ENCODE assay signal across 14 cellular contexts in genomic region chr16:28910046-28911031, GRCh38. TPM values are rescaled to one million over a fixed set of nuclear protein-coding genes. Genes with fewer than 3 reads are reported as not detected.
A peak's percentile ranks its signal among the peaks of the same experiment; 100 is the strongest.
DNase-seq lines count a peak whose midpoint lies in the region; ATAC-seq, FAIRE-seq and TF ChIP-seq lines count a peak whose summit lies in the region.
"Had no signal": no experiment of that assay in that cellular context is flagged by ENCODE, and none has a peak within 500 bp of the region (broad histone marks: within the 10 kb centered on the region; RNA-seq: fewer than 3 reads in every experiment).

No MANE protein-coding gene starts in this region.

- in situ Hi-C loops in GM12878 (cut with MboI) = no loop called here
- in situ Hi-C loops in brain microvascular endothelial cell (cut with HindIII; ENCODE audit: low pct_ligation_motif_present, low sequenced_read_pairs) = no loop called here

- no peak overlapping the region for H3K4me3 ChIP-seq in GM12878
- no peak overlapping the region for H3K4me3 ChIP-seq in brain microvascular endothelial cell (ENCODE audit: low read depth, low read length)
- H3K4me3 ChIP-seq: sigmoid colon, SK-N-MC had no signal

- H3K36me3 Mint-ChIP-seq in activated CD4-positive, alpha-beta memory T cell treated with anti-CD3 and anti-CD28 coated beads for 36 hours = peaks cover 10% of the 10 kb centered on the region
- peaks cover 11% of the 10 kb centered on the region for H3K36me3 Mint-ChIP-seq in activated CD4-positive, alpha-beta memory T cell treated with anti-CD3 and anti-CD28 coated beads, Interleukin-2, amount 10 ng/mL, durations not matched to agents 7 days and 5 days (ENCODE audit: low read depth)

- DNase-seq in activated CD4-positive, alpha-beta memory T cell treated with anti-CD3 and anti-CD28 coated beads for 36 hours = peak; percentile 21
- no peak for DNase-seq in activated CD4-positive, alpha-beta memory T cell treated with anti-CD3 and anti-CD28 coated beads, Interleukin-2, amount 10 ng/mL, durations not matched to agents 7 days and 5 days
- DNase-seq in NCI-H2196 treated with DMSO at 0.1 percent for 48 hours (lab: John Stamatoyannopoulos, UW; ENCODE audit: unreplicated experiment) = peak; percentile 75
- no peak for DNase-seq in GM12878 (ENCODE audit: low read depth, low spot score)
- DNase-seq in stimulated activated naive CD8-positive, alpha-beta T cell treated with anti-CD3 and anti-CD28 coated beads, Interleukin-15, Interleukin-2, amounts not matched to agents 100 U/mL and 50 U/mL, for 24 hours = no peak
- no peak for DNase-seq in urothelium cell line (ENCODE audit: low spot score)
- DNase-seq in AG08396 (ENCODE audit: low spot score) = no peak
- DNase-seq in brain microvascular endothelial cell = no peak
- DNase-seq: activated CD8-positive, alpha-beta memory T cell treated with anti-CD3 and anti-CD28 coated beads for 24 hours; NCI-H187 treated with DMSO at 0.1 percent for 48 hours; sigmoid colon had no signal

- H3K4me1 ChIP-seq in GM12878 (ENCODE audit: control insufficient read depth, insufficient read depth, low read length) = peaks cover 8% of the 10 kb centered on the region
- H3K4me1 ChIP-seq: sigmoid colon had no signal

- H3K27ac ChIP-seq in GM12878 (ENCODE audit: control insufficient read depth, insufficient read depth) = peak overlapping the region; percentile 50
- H3K27ac ChIP-seq in brain microvascular endothelial cell = no peak overlapping the region
- H3K27ac ChIP-seq: HL-60, sigmoid colon, SK-N-MC had no signal

- H3K9me3 ChIP-seq in GM12878 (replicated peaks; ENCODE audit: control insufficient read depth, insufficient read depth, low read length) = no peaks in the 10 kb centered on the region
- H3K9me3 ChIP-seq: sigmoid colon had no signal

- H3K36me3 ChIP-seq in GM12878 (ENCODE audit: control insufficient read depth in 2 of 2, insufficient read depth in 2 of 2, low read length in 1 of 2) (peaks cover 11% of the 10 kb centered on the region in 2 experiments; a peak in 3 of 4 replicates), brain microvascular endothelial cell (replicated peaks) (peaks cover 33% of the 10 kb centered on the region)

- peak overlapping the region; percentile 11; the same call in 1 of the 2 replicates for H3K4me2 ChIP-seq in GM12878 (ENCODE audit: control insufficient read depth, insufficient read depth)

- H4K20me1 ChIP-seq in GM12878 (ENCODE audit: control insufficient read depth, insufficient read depth) = no peaks in the 10 kb centered on the region

- H3K9ac ChIP-seq in GM12878 (ENCODE audit: control insufficient read depth, insufficient read depth, low read length) = no peak overlapping the region

- no peaks in the 10 kb centered on the region for H3K27me3 Mint-ChIP-seq in activated CD4-positive, alpha-beta memory T cell treated with anti-CD3 and anti-CD28 coated beads for 36 hours
- no peaks in the 10 kb centered on the region for H3K27me3 Mint-ChIP-seq in activated CD4-positive, alpha-beta memory T cell treated with anti-CD3 and anti-CD28 coated beads, Interleukin-2, amount 10 ng/mL, durations not matched to agents 7 days and 5 days

- SMC1A ChIA-PET in GM12878 (lab: Charles Lee; ENCODE audit: uncharacterized antibody, unreplicated experiment) = interaction anchor here (1.4 to 1.7 kb wide), 2 partner anchors 13 to 31 kb away, joined by 5 to 9 read pairs; no protein-coding TSS in a partner anchor

- CTCF ChIA-PET in activated CD4-positive, alpha-beta memory T cell treated with anti-CD3 and anti-CD28 coated beads for 36 hours (lab: Charles Lee) = interaction anchor here (0.6 kb wide), 1 partner anchor 81 kb away, joined by 3 read pairs; no protein-coding TSS in a partner anchor
- CTCF ChIA-PET in activated CD4-positive, alpha-beta memory T cell treated with anti-CD3 and anti-CD28 coated beads, Interleukin-2, amount 10 ng/mL, durations not matched to agents 7 days and 5 days (lab: Charles Lee) = interaction anchor here (0.7 kb wide), 1 partner anchor 660 kb away, joined by 3 read pairs; no protein-coding TSS in a partner anchor
- CTCF ChIA-PET in GM12878 (lab: Yijun Ruan, JAX) = interaction anchor here (0.6 to 2.6 kb wide), 5 partner anchors 34 to 69 kb away, joined by 3 to 11 read pairs (median 3); partner anchors contain the start of gene NFATC2IP

- no TSS peak for BruUV-seq in GM12878 (replicated peaks; lab: Mats Ljungman, UMichigan)

- H3K9me3 Mint-ChIP-seq in activated CD4-positive, alpha-beta memory T cell treated with anti-CD3 and anti-CD28 coated beads for 36 hours = no peaks in the 10 kb centered on the region
- H3K9me3 Mint-ChIP-seq in activated CD4-positive, alpha-beta memory T cell treated with anti-CD3 and anti-CD28 coated beads, Interleukin-2, amount 10 ng/mL, durations not matched to agents 7 days and 5 days = no peaks in the 10 kb centered on the region

- no peak for TF ChIP-seq RAD21 in GM12878 (IDR thresholded peaks at IDR 0.05; ENCODE audit: insufficient read depth, low read depth, low read length)

- FAIRE-seq in GM12878 (lab: Jason Lieb, UNC) = peak; percentile 80
- no peak for FAIRE-seq in urothelium cell line (lab: Jason Lieb, UNC)
- FAIRE-seq: endometrium had no signal

- no peak for TF ChIP-seq EP300 in GM12878 (IDR thresholded peaks at IDR 0.05; ENCODE audit: borderline replicate concordance in 1 of 2, control insufficient read depth in 1 of 2, low read depth in 2 of 2, low read length in 2 of 2)

- peak; percentile 77 for ATAC-seq in GM12878
- peak; percentile 48 for ATAC-seq in stimulated activated naive CD8-positive, alpha-beta T cell treated with anti-CD3 and anti-CD28 coated beads, Interleukin-15, Interleukin-2, amounts not matched to agents 100 U/mL and 50 U/mL, for 24 hours

- H2AFZ ChIP-seq in GM12878 (ENCODE audit: control insufficient read depth, low read depth, low read length) = no peak overlapping the region

- no peaks in the 10 kb centered on the region for H3K4me1 Mint-ChIP-seq in activated CD4-positive, alpha-beta memory T cell treated with anti-CD3 and anti-CD28 coated beads for 36 hours (ENCODE audit: low read depth)
- H3K4me1 Mint-ChIP-seq in activated CD4-positive, alpha-beta memory T cell treated with anti-CD3 and anti-CD28 coated beads, Interleukin-2, amount 10 ng/mL, durations not matched to agents 7 days and 5 days = no peaks in the 10 kb centered on the region

- TF ChIP-seq POLR2A in GM12878 (IDR thresholded peaks at IDR 0.05; ENCODE audit: low read depth, low read length) = no peak

- RAD21 ChIA-PET in GM12878 (lab: Charles Lee; ENCODE audit: unreplicated experiment) = interaction anchor here (0.6 to 1.5 kb wide), 2 partner anchors 13 to 48 kb away, joined by 4 to 7 read pairs; no protein-coding TSS in a partner anchor

- H3K27ac Mint-ChIP-seq in activated CD4-positive, alpha-beta memory T cell treated with anti-CD3 and anti-CD28 coated beads for 36 hours = no peak overlapping the region
- no peak overlapping the region for H3K27ac Mint-ChIP-seq in activated CD4-positive, alpha-beta memory T cell treated with anti-CD3 and anti-CD28 coated beads, Interleukin-2, amount 10 ng/mL, durations not matched to agents 7 days and 5 days

- H3K27me3 ChIP-seq in GM12878 (replicated peaks in 1 of 2; ENCODE audit: control insufficient read depth in 2 of 2, insufficient read depth in 2 of 2, low read length in 1 of 2) (no peaks in the 10 kb centered on the region), brain microvascular endothelial cell (replicated peaks) (no peaks in the 10 kb centered on the region)
- H3K27me3 ChIP-seq: sigmoid colon had no signal

- 47% methylated on average over 18 of the region's 19 CpGs for WGBS in GM12878 (ENCODE audit: insufficient coverage, insufficient replicate concordance, low lambda C conversion rate, missing lambda C conversion rate)

- H3K4me3 Mint-ChIP-seq in activated CD4-positive, alpha-beta memory T cell treated with anti-CD3 and anti-CD28 coated beads for 36 hours = no peak overlapping the region
- no peak overlapping the region for H3K4me3 Mint-ChIP-seq in activated CD4-positive, alpha-beta memory T cell treated with anti-CD3 and anti-CD28 coated beads, Interleukin-2, amount 10 ng/mL, durations not matched to agents 7 days and 5 days

- intact Hi-C loops in activated CD4-positive, alpha-beta memory T cell treated with anti-CD3 and anti-CD28 coated beads for 36 hours (cut with micrococcal nuclease) = no loop called here
- intact Hi-C loops in GM12878 (cut with micrococcal nuclease; ENCODE audit: unreplicated experiment) = no loop called here

- no peaks in the 10 kb centered on the region for H3K79me2 ChIP-seq in GM12878 (ENCODE audit: control insufficient read depth, insufficient read depth, low read length)

- TF ChIP-seq CTCF in GM12878 (IDR thresholded peaks at IDR 0.05 in 2 of 3, conservative IDR thresholded peaks at IDR 0.05 in 1 of 3; ENCODE audit: control insufficient read depth in 2 of 3, extremely low read depth in 1 of 3, insufficient read depth in 1 of 3, low read depth in 3 of 3, low read length in 3 of 3) (no peak), brain microvascular endothelial cell (IDR thresholded peaks at IDR 0.05; ENCODE audit: low read depth, low read length, missing control alignments) (no peak)

- POLR2A ChIA-PET in activated CD4-positive, alpha-beta memory T cell treated with anti-CD3 and anti-CD28 coated beads for 36 hours (lab: Charles Lee) = interaction anchor here (0.6 kb wide), 1 partner anchor 106 kb away, joined by 3 read pairs; no protein-coding TSS in a partner anchor
- POLR2A ChIA-PET in activated CD4-positive, alpha-beta memory T cell treated with anti-CD3 and anti-CD28 coated beads, Interleukin-2, amount 10 ng/mL, durations not matched to agents 7 days and 5 days (lab: Charles Lee) = interaction anchor here (0.8 kb wide), 1 partner anchor 16 kb away, joined by 3 read pairs; no protein-coding TSS in a partner anchor
- POLR2A ChIA-PET in GM12878 (lab: Charles Lee) = interaction anchor here (0.7 to 1.2 kb wide), 8 partner anchors 10 to 1755 kb away, joined by 3 to 7 read pairs (median 4); partner anchors contain the start of gene SH2B1

RNA-seq across cellular contexts. Expression of gene RABEP2, which starts 14.7 kb away (rescaled TPM):
- total RNA-seq in activated CD4-positive, alpha-beta memory T cell treated with anti-CD3 and anti-CD28 coated beads for 36 hours = 10 to 100 TPM; 11.3 to 12.0 TPM
- 10 to 100 TPM; 15.7 to 16.5 TPM for total RNA-seq in activated CD4-positive, alpha-beta memory T cell treated with anti-CD3 and anti-CD28 coated beads, Interleukin-2, amount 10 ng/mL, durations not matched to agents 7 days and 5 days
- total RNA-seq in GM12878 (2013; cell fraction: nucleolus; rRNA removed) = 57.4 and 73.1 TPM in 2 replicates
- total RNA-seq in GM12878 (2014; rRNA removed) (31.1 and 32.8 TPM in 2 replicates), GM12878 (2014; rRNA removed; fragmentation: Illumina TruSeq; extraction: Trizol) (8.6 and 9.4 TPM in 2 replicates), GM12878 (2021) (25.1 and 29.3 TPM in 2 replicates)
- 5.5 TPM for polyA plus RNA-seq in GM12878 (2011; ENCODE audit: low read depth)
- polyA plus RNA-seq in GM12878 (2011; rRNA removed) (5.0 and 10.5 TPM in 2 replicates), GM12878 (2014; fragmentation: Illumina TruSeq; extraction: Trizol) (0.22 and 3.1 TPM in 2 replicates), GM12878 (2014; fragmentation: Nextera tagmentation; extraction: Ambion mirVana) (under 1 TPM; 0.47 to 0.69 TPM), GM12878 (2014; rRNA removed) (32.0 and 32.1 TPM in 2 replicates), GM12878 (2016; fragmentation: Nextera tagmentation; extraction: Ambion mirVana) (10 to 100 TPM; 26.8 to 33.2 TPM)
- 13.6 and 23.3 TPM in 2 replicates for polyA plus RNA-seq in GM12878 (2011; cell fraction: cytosol; rRNA removed)
- 30.9 and 53.5 TPM in 2 replicates for polyA plus RNA-seq in GM12878 (2011; cell fraction: nucleus; rRNA removed)
- polyA plus RNA-seq in GM12878 (2012) = 24.6 and 33.2 TPM in 2 replicates
- 5.3 and 12.3 TPM in 2 replicates for polyA minus RNA-seq in GM12878 (2011; rRNA and poly(A)+ RNA removed)
- 4.8 and 6.7 TPM in 2 replicates for polyA minus RNA-seq in GM12878 (2011; cell fraction: cytosol; rRNA and poly(A)+ RNA removed)
- polyA minus RNA-seq in GM12878 (2011; cell fraction: nucleus; rRNA and poly(A)+ RNA removed) = 5.8 and 19.0 TPM in 2 replicates

RNA-seq across cellular contexts. Expression of gene CD19, which starts 21.4 kb away (rescaled TPM):
- under 1 TPM in 1 of 2 experiments, not detected in 1; 0.29 TPM for total RNA-seq in activated CD4-positive, alpha-beta memory T cell treated with anti-CD3 and anti-CD28 coated beads for 36 hours
- total RNA-seq in activated CD4-positive, alpha-beta memory T cell treated with anti-CD3 and anti-CD28 coated beads, Interleukin-2, amount 10 ng/mL, durations not matched to agents 7 days and 5 days = not detected
- 137 and 156 TPM in 2 replicates for total RNA-seq in GM12878 (2013; cell fraction: nucleolus; rRNA removed)
- total RNA-seq in GM12878 (2014; rRNA removed) = 93.0 and 99.7 TPM in 2 replicates
- total RNA-seq in GM12878 (2014; rRNA removed; fragmentation: Illumina TruSeq; extraction: Trizol) = 41.5 and 45.1 TPM in 2 replicates
- 86.1 and 91.6 TPM in 2 replicates for total RNA-seq in GM12878 (2021)
- polyA plus RNA-seq in GM12878 (2011; ENCODE audit: low read depth) = 24.1 TPM
- polyA plus RNA-seq in GM12878 (2011; rRNA removed) = 32.1 and 53.9 TPM in 2 replicates
- 62.7 and 74.0 TPM in 2 replicates for polyA plus RNA-seq in GM12878 (2011; cell fraction: cytosol; rRNA removed)
- polyA plus RNA-seq in GM12878 (2011; cell fraction: nucleus; rRNA removed) = 333 and 375 TPM in 2 replicates
- polyA plus RNA-seq in GM12878 (2012) = 71.8 and 78.8 TPM in 2 replicates
- 38.0 and 62.8 TPM in 2 replicates for polyA plus RNA-seq in GM12878 (2014; fragmentation: Illumina TruSeq; extraction: Trizol)
- polyA plus RNA-seq in GM12878 (2014; fragmentation: Nextera tagmentation; extraction: Ambion mirVana) = 1 to 10 TPM; 1.2 to 7.0 TPM
- polyA plus RNA-seq in GM12878 (2014; rRNA removed) = 125 and 129 TPM in 2 replicates
- 100 to 1,000 TPM in 1 of 2 experiments, 10 to 100 TPM in 1; 98.1 to 114 TPM for polyA plus RNA-seq in GM12878 (2016; fragmentation: Nextera tagmentation; extraction: Ambion mirVana)
- 22.8 and 49.7 TPM in 2 replicates for polyA minus RNA-seq in GM12878 (2011; rRNA and poly(A)+ RNA removed)
- 17.9 and 18.0 TPM in 2 replicates for polyA minus RNA-seq in GM12878 (2011; cell fraction: cytosol; rRNA and poly(A)+ RNA removed)
- 38.1 and 48.0 TPM in 2 replicates for polyA minus RNA-seq in GM12878 (2011; cell fraction: nucleus; rRNA and poly(A)+ RNA removed)
- total RNA-seq: sigmoid colon had no signal

RNA-seq across cellular contexts. Expression of gene ATP2A1, which starts 32.1 kb away (rescaled TPM):
- total RNA-seq in activated CD4-positive, alpha-beta memory T cell treated with anti-CD3 and anti-CD28 coated beads for 36 hours = 1 to 10 TPM; 3.3 to 3.8 TPM
- 1 to 10 TPM; 1.6 to 2.5 TPM for total RNA-seq in activated CD4-positive, alpha-beta memory T cell treated with anti-CD3 and anti-CD28 coated beads, Interleukin-2, amount 10 ng/mL, durations not matched to agents 7 days and 5 days
- 1.7 and 4.7 TPM in 2 replicates for total RNA-seq in GM12878 (2013; cell fraction: nucleolus; rRNA removed)
- total RNA-seq in GM12878 (2014; rRNA removed) (0.28 and 0.38 TPM in 2 replicates), GM12878 (2014; rRNA removed; fragmentation: Illumina TruSeq; extraction: Trizol) (0.28 and 1.6 TPM in 2 replicates), GM12878 (2021) (0.96 and 1.1 TPM in 2 replicates)
- polyA plus RNA-seq in GM12878 (2011; ENCODE audit: low read depth) = 0.81 TPM
- polyA plus RNA-seq in GM12878 (2011; rRNA removed) (0.35 and 0.62 TPM in 2 replicates), GM12878 (2014; fragmentation: Illumina TruSeq; extraction: Trizol) (0.54 and 1.8 TPM in 2 replicates), GM12878 (2014; fragmentation: Nextera tagmentation; extraction: Ambion mirVana) (under 1 TPM; 0.13 to 0.37 TPM), GM12878 (2014; rRNA removed) (0.77 and 1.3 TPM in 2 replicates), GM12878 (2016; fragmentation: Nextera tagmentation; extraction: Ambion mirVana) (1 to 10 TPM; 1.5 to 1.7 TPM)
- 0.77 and 0.79 TPM in 2 replicates for polyA plus RNA-seq in GM12878 (2011; cell fraction: cytosol; rRNA removed)
- polyA plus RNA-seq in GM12878 (2011; cell fraction: nucleus; rRNA removed) = 7.5 and 32.6 TPM in 2 replicates
- polyA plus RNA-seq in GM12878 (2012) = 1.8 and 2.3 TPM in 2 replicates
- polyA minus RNA-seq in GM12878 (2011; rRNA and poly(A)+ RNA removed) = 0.29 and 0.88 TPM in 2 replicates
- 1.5 TPM in 1 of 2 replicates, not detected in the other for polyA minus RNA-seq in GM12878 (2011; cell fraction: cytosol; rRNA and poly(A)+ RNA removed)
- 0.97 and 1.2 TPM in 2 replicates for polyA minus RNA-seq in GM12878 (2011; cell fraction: nucleus; rRNA and poly(A)+ RNA removed)

RNA-seq across cellular contexts. Expression of gene NFATC2IP, which starts 40.4 kb away (rescaled TPM):
- 10 to 100 TPM; 57.7 to 64.6 TPM for total RNA-seq in activated CD4-positive, alpha-beta memory T cell treated with anti-CD3 and anti-CD28 coated beads for 36 hours
- total RNA-seq in activated CD4-positive, alpha-beta memory T cell treated with anti-CD3 and anti-CD28 coated beads, Interleukin-2, amount 10 ng/mL, durations not matched to agents 7 days and 5 days = 10 to 100 TPM; 96.7 TPM
- total RNA-seq in GM12878 (2013; cell fraction: nucleolus; rRNA removed) = 142 and 145 TPM in 2 replicates
- total RNA-seq in GM12878 (2014; rRNA removed) (52.1 and 54.4 TPM in 2 replicates), GM12878 (2014; rRNA removed; fragmentation: Illumina TruSeq; extraction: Trizol) (33.8 and 37.8 TPM in 2 replicates), GM12878 (2021) (44.3 and 51.8 TPM in 2 replicates)
- polyA plus RNA-seq in GM12878 (2011; ENCODE audit: low read depth) = 29.6 TPM
- polyA plus RNA-seq in GM12878 (2011; rRNA removed) (80.2 and 93.9 TPM in 2 replicates), GM12878 (2014; fragmentation: Illumina TruSeq; extraction: Trizol) (57.1 and 60.7 TPM in 2 replicates), GM12878 (2014; fragmentation: Nextera tagmentation; extraction: Ambion mirVana) (10 to 100 TPM; 12.2 to 16.2 TPM), GM12878 (2014; rRNA removed) (75.1 and 75.2 TPM in 2 replicates), GM12878 (2016; fragmentation: Nextera tagmentation; extraction: Ambion mirVana) (10 to 100 TPM; 41.2 to 42.0 TPM)
- polyA plus RNA-seq in GM12878 (2011; cell fraction: cytosol; rRNA removed) = 85.1 and 104 TPM in 2 replicates
- polyA plus RNA-seq in GM12878 (2011; cell fraction: nucleus; rRNA removed) = 186 and 193 TPM in 2 replicates
- 33.0 and 38.1 TPM in 2 replicates for polyA plus RNA-seq in GM12878 (2012)
- 54.8 and 72.3 TPM in 2 replicates for polyA minus RNA-seq in GM12878 (2011; rRNA and poly(A)+ RNA removed)
- polyA minus RNA-seq in GM12878 (2011; cell fraction: cytosol; rRNA and poly(A)+ RNA removed) = 14.2 and 17.6 TPM in 2 replicates
- 42.8 and 83.8 TPM in 2 replicates for polyA minus RNA-seq in GM12878 (2011; cell fraction: nucleus; rRNA and poly(A)+ RNA removed)

RNA-seq across cellular contexts. Expression of gene SH2B1, which starts 46.7 kb away (rescaled TPM):
- total RNA-seq in activated CD4-positive, alpha-beta memory T cell treated with anti-CD3 and anti-CD28 coated beads for 36 hours = 10 to 100 TPM; 32.3 to 34.9 TPM
- 10 to 100 TPM; 44.4 to 45.1 TPM for total RNA-seq in activated CD4-positive, alpha-beta memory T cell treated with anti-CD3 and anti-CD28 coated beads, Interleukin-2, amount 10 ng/mL, durations not matched to agents 7 days and 5 days
- total RNA-seq in GM12878 (2013; cell fraction: nucleolus; rRNA removed) = 35.6 and 42.0 TPM in 2 replicates
- total RNA-seq in GM12878 (2014; rRNA removed) = 18.4 and 18.5 TPM in 2 replicates
- total RNA-seq in GM12878 (2014; rRNA removed; fragmentation: Illumina TruSeq; extraction: Trizol) = 9.8 and 10.6 TPM in 2 replicates
- 34.9 and 42.1 TPM in 2 replicates for total RNA-seq in GM12878 (2021)
- polyA plus RNA-seq in GM12878 (2011; ENCODE audit: low read depth) = 20.4 TPM
- 6.7 and 17.8 TPM in 2 replicates for polyA plus RNA-seq in GM12878 (2011; rRNA removed)
- polyA plus RNA-seq in GM12878 (2011; cell fraction: cytosol; rRNA removed) = 18.5 and 24.5 TPM in 2 replicates
- 252 and 297 TPM in 2 replicates for polyA plus RNA-seq in GM12878 (2011; cell fraction: nucleus; rRNA removed)
- polyA plus RNA-seq in GM12878 (2012) = 23.9 and 37.6 TPM in 2 replicates
- polyA plus RNA-seq in GM12878 (2014; fragmentation: Illumina TruSeq; extraction: Trizol) = 9.9 and 16.6 TPM in 2 replicates
- polyA plus RNA-seq in GM12878 (2014; fragmentation: Nextera tagmentation; extraction: Ambion mirVana) = under 1 TPM; 0.18 to 0.46 TPM
- 34.9 and 44.3 TPM in 2 replicates for polyA plus RNA-seq in GM12878 (2014; rRNA removed)
- polyA plus RNA-seq in GM12878 (2016; fragmentation: Nextera tagmentation; extraction: Ambion mirVana) = 1 to 10 TPM; 6.0 to 6.8 TPM
- 2.6 and 11.2 TPM in 2 replicates for polyA minus RNA-seq in GM12878 (2011; rRNA and poly(A)+ RNA removed)
- polyA minus RNA-seq in GM12878 (2011; cell fraction: cytosol; rRNA and poly(A)+ RNA removed) = 6.8 and 8.7 TPM in 2 replicates
- 19.3 and 28.2 TPM in 2 replicates for polyA minus RNA-seq in GM12878 (2011; cell fraction: nucleus; rRNA and poly(A)+ RNA removed)

Comparison
In these comparisons a context has a peak if more than half of its experiments do, and no peak if none do; other contexts are left out.
1. DNase-seq: peak in activated CD4-positive, alpha-beta memory T cell treated with anti-CD3 and anti-CD28 coated beads for 36 hours (single experiment) and NCI-H2196 treated with DMSO at 0.1 percent for 48 hours (single experiment); none in activated CD4-positive, alpha-beta memory T cell treated with anti-CD3 and anti-CD28 coated beads, Interleukin-2, amount 10 ng/mL, durations not matched to agents 7 days and 5 days (single experiment), GM12878 (single experiment), stimulated activated naive CD8-positive, alpha-beta T cell treated with anti-CD3 and anti-CD28 coated beads, Interleukin-15, Interleukin-2, amounts not matched to agents 100 U/mL and 50 U/mL, for 24 hours (single experiment), urothelium cell line (single experiment), AG08396 (single experiment) and brain microvascular endothelial cell (single experiment).
2. RNA of gene CD19, which starts 21.4 kb away (total RNA-seq): 41.5 to 156 TPM in GM12878; 0.29 TPM in activated CD4-positive, alpha-beta memory T cell treated with anti-CD3 and anti-CD28 coated beads for 36 hours and not detected in activated CD4-positive, alpha-beta memory T cell treated with anti-CD3 and anti-CD28 coated beads, Interleukin-2, amount 10 ng/mL, durations not matched to agents 7 days and 5 days; every median in the first group is over 10 times any median in the second.